1 cellular context compared by ENCODE assay signal in the genomic region with DNA sequence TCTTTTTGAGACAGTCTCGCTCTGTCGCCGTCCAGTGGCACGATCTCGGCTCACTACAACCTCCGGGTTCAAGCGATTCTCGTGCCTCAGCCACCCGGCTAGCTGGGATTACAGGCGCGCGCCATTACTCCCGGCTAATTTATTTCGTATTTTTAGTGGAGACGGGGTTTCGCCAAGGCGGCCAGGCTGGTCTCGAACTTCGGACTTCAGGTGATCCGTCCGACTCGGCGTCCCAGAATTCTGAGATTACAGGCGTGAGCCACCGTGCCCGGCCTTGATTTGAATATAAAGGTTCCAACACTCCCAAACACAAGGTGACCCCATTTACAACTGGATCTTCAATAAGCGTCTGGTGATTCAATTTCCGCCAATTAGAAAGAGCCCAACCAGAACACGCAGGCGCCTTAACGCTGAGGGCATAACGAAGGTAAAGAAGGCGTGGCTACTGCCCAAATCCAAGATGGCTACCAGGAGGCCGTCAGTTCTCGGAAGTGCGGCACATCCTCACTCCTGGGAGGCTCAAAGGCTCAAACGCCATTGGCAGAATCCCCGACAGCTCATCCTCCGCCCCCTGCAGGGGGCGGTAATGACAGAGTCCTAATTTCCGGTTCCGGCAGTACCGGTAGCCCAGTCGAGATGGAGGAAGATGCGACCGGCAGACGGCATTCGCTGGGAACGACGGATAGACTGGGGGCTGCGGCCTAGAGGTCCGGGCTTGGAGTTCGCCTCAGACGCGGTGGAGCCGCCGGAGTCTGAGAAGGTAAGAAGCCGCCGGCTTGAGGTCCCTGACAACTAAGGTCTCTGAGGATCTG.
TF ChIP-seq lines count a peak whose summit lies in the region.

A gene with protein sequence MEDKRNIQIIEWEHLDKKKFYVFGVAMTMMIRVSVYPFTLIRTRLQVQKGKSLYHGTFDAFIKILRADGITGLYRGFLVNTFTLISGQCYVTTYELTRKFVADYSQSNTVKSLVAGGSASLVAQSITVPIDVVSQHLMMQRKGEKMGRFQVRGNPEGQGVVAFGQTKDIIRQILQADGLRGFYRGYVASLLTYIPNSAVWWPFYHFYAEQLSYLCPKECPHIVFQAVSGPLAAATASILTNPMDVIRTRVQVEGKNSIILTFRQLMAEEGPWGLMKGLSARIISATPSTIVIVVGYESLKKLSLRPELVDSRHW (plus strand): TSS at position 617 of the 812 bp plus-strand sequence. CDS start 5,744 bp downstream, outside the sequence.

TF ChIP-seq in HepG2, 621 proteins besides CTCF, POLR2A, EP300 and RAD21 (continued from another document and continues in another):
- TF ChIP-seq, protein P1, sequence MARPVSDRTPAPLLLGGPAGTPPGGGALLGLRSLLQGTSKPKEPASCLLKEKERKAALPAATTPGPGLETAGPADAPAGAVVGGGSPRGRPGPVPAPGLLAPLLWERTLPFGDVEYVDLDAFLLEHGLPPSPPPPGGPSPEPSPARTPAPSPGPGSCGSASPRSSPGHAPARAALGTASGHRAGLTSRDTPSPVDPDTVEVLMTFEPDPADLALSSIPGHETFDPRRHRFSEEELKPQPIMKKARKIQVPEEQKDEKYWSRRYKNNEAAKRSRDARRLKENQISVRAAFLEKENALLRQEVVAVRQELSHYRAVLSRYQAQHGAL (CRISPR knock-in tag; IDR thresholded peaks at IDR 0.05; ENCODE audit: not compliant biosample characterization): no peak
- TF ChIP-seq NONO (IDR thresholded peaks at IDR 0.05) (no peak), NONO (CRISPR knock-in tag; conservative IDR thresholded peaks at IDR 0.05) (peak; percentile 30; the same call in 1 of the 2 replicates), NFE2 (CRISPR knock-in tag; IDR thresholded peaks at IDR 0.05) (no peak), IRX3 (CRISPR knock-in tag; IDR thresholded peaks at IDR 0.05; ENCODE audit: borderline replicate concordance, low read depth) (no peak), NCOA2 (CRISPR knock-in tag; IDR thresholded peaks at IDR 0.05) (peak; percentile 28; the same call in 1 of the 2 replicates), SP4 (CRISPR knock-in tag; IDR thresholded peaks at IDR 0.05) (peak; percentile 92), ARNT2 (CRISPR knock-in tag; IDR thresholded peaks at IDR 0.05; ENCODE audit: low read depth) (peak; percentile 71; the same call in 1 of the 2 replicates), NR3C1 (CRISPR knock-in tag; IDR thresholded peaks at IDR 0.05) (no peak), MED8 (CRISPR knock-in tag; IDR thresholded peaks at IDR 0.05; ENCODE audit: insufficient replicate concordance) (no peak), NR2F2 (IDR thresholded peaks at IDR 0.05; ENCODE audit: borderline replicate concordance, low read depth) (no peak), EHMT2 (IDR thresholded peaks at IDR 0.05; ENCODE audit: borderline replicate concordance, low read depth, low read length) (0 out of 2 replicates have a peak, but pooled peaks have one; percentile 36), DPF2 (CRISPR knock-in tag; IDR thresholded peaks at IDR 0.05; ENCODE audit: borderline replicate concordance, low read depth) (no peak), RXRA (CRISPR knock-in tag; IDR thresholded peaks at IDR 0.05) (no peak), ZNF572 (CRISPR knock-in tag; IDR thresholded peaks at IDR 0.05) (no peak), ZNF382 (CRISPR knock-in tag; IDR thresholded peaks at IDR 0.05; ENCODE audit: borderline replicate concordance) (no peak), ZNF33B (CRISPR knock-in tag; IDR thresholded peaks at IDR 0.05) (no peak), GATA4 (IDR thresholded peaks at IDR 0.05; ENCODE audit: borderline replicate concordance, low read depth) (no peak), KAT8 (CRISPR knock-in tag; IDR thresholded peaks at IDR 0.05) (peak; percentile 92), RBAK (CRISPR knock-in tag; IDR thresholded peaks at IDR 0.05) (no peak), KDM5B (CRISPR knock-in tag; IDR thresholded peaks at IDR 0.05; ENCODE audit: borderline replicate concordance) (peak; percentile 50; the same call in 1 of the 2 replicates), NCOA5 (CRISPR knock-in tag; IDR thresholded peaks at IDR 0.05) (no peak), ZNF713 (CRISPR knock-in tag; IDR thresholded peaks at IDR 0.05) (no peak)
- TF ChIP-seq, protein P2, sequence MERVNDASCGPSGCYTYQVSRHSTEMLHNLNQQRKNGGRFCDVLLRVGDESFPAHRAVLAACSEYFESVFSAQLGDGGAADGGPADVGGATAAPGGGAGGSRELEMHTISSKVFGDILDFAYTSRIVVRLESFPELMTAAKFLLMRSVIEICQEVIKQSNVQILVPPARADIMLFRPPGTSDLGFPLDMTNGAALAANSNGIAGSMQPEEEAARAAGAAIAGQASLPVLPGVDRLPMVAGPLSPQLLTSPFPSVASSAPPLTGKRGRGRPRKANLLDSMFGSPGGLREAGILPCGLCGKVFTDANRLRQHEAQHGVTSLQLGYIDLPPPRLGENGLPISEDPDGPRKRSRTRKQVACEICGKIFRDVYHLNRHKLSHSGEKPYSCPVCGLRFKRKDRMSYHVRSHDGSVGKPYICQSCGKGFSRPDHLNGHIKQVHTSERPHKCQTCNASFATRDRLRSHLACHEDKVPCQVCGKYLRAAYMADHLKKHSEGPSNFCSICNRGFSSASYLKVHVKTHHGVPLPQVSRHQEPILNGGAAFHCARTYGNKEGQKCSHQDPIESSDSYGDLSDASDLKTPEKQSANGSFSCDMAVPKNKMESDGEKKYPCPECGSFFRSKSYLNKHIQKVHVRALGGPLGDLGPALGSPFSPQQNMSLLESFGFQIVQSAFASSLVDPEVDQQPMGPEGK (CRISPR knock-in tag; IDR thresholded peaks at IDR 0.05): peak; percentile 28; the same call in 1 of the 2 replicates
- TF ChIP-seq, protein P3, sequence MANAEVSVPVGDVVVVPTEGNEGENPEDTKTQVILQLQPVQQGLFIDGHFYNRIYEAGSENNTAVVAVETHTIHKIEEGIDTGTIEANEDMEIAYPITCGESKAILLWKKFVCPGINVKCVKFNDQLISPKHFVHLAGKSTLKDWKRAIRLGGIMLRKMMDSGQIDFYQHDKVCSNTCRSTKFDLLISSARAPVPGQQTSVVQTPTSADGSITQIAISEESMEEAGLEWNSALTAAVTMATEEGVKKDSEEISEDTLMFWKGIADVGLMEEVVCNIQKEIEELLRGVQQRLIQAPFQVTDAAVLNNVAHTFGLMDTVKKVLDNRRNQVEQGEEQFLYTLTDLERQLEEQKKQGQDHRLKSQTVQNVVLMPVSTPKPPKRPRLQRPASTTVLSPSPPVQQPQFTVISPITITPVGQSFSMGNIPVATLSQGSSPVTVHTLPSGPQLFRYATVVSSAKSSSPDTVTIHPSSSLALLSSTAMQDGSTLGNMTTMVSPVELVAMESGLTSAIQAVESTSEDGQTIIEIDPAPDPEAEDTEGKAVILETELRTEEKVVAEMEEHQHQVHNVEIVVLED (CRISPR knock-in tag; IDR thresholded peaks at IDR 0.05; ENCODE audit: borderline replicate concordance): peak; percentile 55; the same call in 1 of the 2 replicates
- TF ChIP-seq, protein P4, sequence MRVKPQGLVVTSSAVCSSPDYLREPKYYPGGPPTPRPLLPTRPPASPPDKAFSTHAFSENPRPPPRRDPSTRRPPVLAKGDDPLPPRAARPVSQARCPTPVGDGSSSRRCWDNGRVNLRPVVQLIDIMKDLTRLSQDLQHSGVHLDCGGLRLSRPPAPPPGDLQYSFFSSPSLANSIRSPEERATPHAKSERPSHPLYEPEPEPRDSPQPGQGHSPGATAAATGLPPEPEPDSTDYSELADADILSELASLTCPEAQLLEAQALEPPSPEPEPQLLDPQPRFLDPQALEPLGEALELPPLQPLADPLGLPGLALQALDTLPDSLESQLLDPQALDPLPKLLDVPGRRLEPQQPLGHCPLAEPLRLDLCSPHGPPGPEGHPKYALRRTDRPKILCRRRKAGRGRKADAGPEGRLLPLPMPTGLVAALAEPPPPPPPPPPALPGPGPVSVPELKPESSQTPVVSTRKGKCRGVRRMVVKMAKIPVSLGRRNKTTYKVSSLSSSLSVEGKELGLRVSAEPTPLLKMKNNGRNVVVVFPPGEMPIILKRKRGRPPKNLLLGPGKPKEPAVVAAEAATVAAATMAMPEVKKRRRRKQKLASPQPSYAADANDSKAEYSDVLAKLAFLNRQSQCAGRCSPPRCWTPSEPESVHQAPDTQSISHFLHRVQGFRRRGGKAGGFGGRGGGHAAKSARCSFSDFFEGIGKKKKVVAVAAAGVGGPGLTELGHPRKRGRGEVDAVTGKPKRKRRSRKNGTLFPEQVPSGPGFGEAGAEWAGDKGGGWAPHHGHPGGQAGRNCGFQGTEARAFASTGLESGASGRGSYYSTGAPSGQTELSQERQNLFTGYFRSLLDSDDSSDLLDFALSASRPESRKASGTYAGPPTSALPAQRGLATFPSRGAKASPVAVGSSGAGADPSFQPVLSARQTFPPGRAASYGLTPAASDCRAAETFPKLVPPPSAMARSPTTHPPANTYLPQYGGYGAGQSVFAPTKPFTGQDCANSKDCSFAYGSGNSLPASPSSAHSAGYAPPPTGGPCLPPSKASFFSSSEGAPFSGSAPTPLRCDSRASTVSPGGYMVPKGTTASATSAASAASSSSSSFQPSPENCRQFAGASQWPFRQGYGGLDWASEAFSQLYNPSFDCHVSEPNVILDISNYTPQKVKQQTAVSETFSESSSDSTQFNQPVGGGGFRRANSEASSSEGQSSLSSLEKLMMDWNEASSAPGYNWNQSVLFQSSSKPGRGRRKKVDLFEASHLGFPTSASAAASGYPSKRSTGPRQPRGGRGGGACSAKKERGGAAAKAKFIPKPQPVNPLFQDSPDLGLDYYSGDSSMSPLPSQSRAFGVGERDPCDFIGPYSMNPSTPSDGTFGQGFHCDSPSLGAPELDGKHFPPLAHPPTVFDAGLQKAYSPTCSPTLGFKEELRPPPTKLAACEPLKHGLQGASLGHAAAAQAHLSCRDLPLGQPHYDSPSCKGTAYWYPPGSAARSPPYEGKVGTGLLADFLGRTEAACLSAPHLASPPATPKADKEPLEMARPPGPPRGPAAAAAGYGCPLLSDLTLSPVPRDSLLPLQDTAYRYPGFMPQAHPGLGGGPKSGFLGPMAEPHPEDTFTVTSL (CRISPR knock-in tag; IDR thresholded peaks at IDR 0.05; ENCODE audit: borderline replicate concordance): 0 out of 2 replicates have a peak, but pooled peaks have one; percentile 5
- TF ChIP-seq, protein P5, sequence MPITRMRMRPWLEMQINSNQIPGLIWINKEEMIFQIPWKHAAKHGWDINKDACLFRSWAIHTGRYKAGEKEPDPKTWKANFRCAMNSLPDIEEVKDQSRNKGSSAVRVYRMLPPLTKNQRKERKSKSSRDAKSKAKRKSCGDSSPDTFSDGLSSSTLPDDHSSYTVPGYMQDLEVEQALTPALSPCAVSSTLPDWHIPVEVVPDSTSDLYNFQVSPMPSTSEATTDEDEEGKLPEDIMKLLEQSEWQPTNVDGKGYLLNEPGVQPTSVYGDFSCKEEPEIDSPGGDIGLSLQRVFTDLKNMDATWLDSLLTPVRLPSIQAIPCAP (CRISPR knock-in tag; IDR thresholded peaks at IDR 0.05; ENCODE audit: low read depth): no peak
- TF ChIP-seq, protein P6, sequence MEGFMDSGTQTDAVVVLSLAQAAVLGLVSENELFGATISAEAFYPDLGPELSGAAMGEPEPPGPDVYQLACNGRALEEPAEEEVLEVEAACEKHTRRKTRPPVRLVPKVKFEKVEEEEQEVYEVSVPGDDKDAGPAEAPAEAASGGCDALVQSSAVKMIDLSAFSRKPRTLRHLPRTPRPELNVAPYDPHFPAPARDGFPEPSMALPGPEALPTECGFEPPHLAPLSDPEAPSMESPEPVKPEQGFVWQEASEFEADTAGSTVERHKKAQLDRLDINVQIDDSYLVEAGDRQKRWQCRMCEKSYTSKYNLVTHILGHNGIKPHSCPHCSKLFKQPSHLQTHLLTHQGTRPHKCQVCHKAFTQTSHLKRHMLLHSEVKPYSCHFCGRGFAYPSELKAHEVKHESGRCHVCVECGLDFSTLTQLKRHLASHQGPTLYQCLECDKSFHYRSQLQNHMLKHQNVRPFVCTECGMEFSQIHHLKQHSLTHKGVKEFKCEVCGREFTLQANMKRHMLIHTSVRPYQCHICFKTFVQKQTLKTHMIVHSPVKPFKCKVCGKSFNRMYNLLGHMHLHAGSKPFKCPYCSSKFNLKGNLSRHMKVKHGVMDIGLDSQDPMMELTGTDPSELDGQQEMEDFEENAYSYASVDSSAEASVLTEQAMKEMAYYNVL (CRISPR knock-in tag; IDR thresholded peaks at IDR 0.05; ENCODE audit: borderline replicate concordance): no peak
- TF ChIP-seq, protein P7, sequence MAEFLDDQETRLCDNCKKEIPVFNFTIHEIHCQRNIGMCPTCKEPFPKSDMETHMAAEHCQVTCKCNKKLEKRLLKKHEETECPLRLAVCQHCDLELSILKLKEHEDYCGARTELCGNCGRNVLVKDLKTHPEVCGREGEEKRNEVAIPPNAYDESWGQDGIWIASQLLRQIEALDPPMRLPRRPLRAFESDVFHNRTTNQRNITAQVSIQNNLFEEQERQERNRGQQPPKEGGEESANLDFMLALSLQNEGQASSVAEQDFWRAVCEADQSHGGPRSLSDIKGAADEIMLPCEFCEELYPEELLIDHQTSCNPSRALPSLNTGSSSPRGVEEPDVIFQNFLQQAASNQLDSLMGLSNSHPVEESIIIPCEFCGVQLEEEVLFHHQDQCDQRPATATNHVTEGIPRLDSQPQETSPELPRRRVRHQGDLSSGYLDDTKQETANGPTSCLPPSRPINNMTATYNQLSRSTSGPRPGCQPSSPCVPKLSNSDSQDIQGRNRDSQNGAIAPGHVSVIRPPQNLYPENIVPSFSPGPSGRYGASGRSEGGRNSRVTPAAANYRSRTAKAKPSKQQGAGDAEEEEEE (CRISPR knock-in tag; IDR thresholded peaks at IDR 0.05; ENCODE audit: borderline replicate concordance): no peak
- TF ChIP-seq, protein P8, sequence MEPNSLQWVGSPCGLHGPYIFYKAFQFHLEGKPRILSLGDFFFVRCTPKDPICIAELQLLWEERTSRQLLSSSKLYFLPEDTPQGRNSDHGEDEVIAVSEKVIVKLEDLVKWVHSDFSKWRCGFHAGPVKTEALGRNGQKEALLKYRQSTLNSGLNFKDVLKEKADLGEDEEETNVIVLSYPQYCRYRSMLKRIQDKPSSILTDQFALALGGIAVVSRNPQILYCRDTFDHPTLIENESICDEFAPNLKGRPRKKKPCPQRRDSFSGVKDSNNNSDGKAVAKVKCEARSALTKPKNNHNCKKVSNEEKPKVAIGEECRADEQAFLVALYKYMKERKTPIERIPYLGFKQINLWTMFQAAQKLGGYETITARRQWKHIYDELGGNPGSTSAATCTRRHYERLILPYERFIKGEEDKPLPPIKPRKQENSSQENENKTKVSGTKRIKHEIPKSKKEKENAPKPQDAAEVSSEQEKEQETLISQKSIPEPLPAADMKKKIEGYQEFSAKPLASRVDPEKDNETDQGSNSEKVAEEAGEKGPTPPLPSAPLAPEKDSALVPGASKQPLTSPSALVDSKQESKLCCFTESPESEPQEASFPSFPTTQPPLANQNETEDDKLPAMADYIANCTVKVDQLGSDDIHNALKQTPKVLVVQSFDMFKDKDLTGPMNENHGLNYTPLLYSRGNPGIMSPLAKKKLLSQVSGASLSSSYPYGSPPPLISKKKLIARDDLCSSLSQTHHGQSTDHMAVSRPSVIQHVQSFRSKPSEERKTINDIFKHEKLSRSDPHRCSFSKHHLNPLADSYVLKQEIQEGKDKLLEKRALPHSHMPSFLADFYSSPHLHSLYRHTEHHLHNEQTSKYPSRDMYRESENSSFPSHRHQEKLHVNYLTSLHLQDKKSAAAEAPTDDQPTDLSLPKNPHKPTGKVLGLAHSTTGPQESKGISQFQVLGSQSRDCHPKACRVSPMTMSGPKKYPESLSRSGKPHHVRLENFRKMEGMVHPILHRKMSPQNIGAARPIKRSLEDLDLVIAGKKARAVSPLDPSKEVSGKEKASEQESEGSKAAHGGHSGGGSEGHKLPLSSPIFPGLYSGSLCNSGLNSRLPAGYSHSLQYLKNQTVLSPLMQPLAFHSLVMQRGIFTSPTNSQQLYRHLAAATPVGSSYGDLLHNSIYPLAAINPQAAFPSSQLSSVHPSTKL (CRISPR knock-in tag; IDR thresholded peaks at IDR 0.05): peak; percentile 27; the same call in 1 of the 2 replicates
